Comparison of ENCODE assay signal across 11 cellular contexts in genomic region chr11:126083829-126084607, GRCh38. TPM values are rescaled to one million over a fixed set of nuclear protein-coding genes. Genes with fewer than 3 reads are reported as not detected.
DNase-seq lines count a peak whose midpoint lies in the region; ATAC-seq and TF ChIP-seq lines count a peak whose summit lies in the region.
"Had no signal": no experiment of that assay in that cellular context is flagged by ENCODE, and none has a peak within 500 bp of the region (broad histone marks: within the 10 kb centered on the region; RNA-seq: fewer than 3 reads in every experiment).

No MANE protein-coding gene starts in this region.

- H3K4me3 ChIP-seq in brain microvascular endothelial cell (ENCODE audit: low read depth, low read length) (no peak overlapping the region), gastrocnemius medialis (no peak overlapping the region)
- H3K4me3 ChIP-seq: ascending aorta had no signal

- peak overlapping the region; percentile 5; the same call in 1 of the 2 replicates for H3K27ac ChIP-seq in C4-2B
- no peak overlapping the region for H3K27ac ChIP-seq in brain microvascular endothelial cell
- H3K27ac ChIP-seq in gastrocnemius medialis = no peak overlapping the region
- H3K27ac ChIP-seq: ascending aorta had no signal

- TF ChIP-seq POLR2A in gastrocnemius medialis (IDR thresholded peaks at IDR 0.05) = no peak

- no peaks in the 10 kb centered on the region for H3K9me3 ChIP-seq in gastrocnemius medialis
- H3K9me3 ChIP-seq: ascending aorta had no signal

- in situ Hi-C loops in brain microvascular endothelial cell (cut with HindIII; ENCODE audit: low pct_ligation_motif_present, low sequenced_read_pairs) (no loop called here), gastrocnemius medialis (cut with MboI; ENCODE audit: low sequenced_read_pairs in 4 of 4) (no loop called here)

- H3K36me3 ChIP-seq in brain microvascular endothelial cell (replicated peaks) (no peaks in the 10 kb centered on the region), gastrocnemius medialis (no peaks in the 10 kb centered on the region)
- H3K36me3 ChIP-seq: ascending aorta had no signal

- peaks cover 26% of the 10 kb centered on the region for H3K4me1 Mint-ChIP-seq in activated CD4-positive, alpha-beta T cell treated with anti-CD3 and anti-CD28 coated beads for 36 hours

- DNase-seq in activated CD4-positive, alpha-beta T cell treated with anti-CD3 and anti-CD28 coated beads for 36 hours = peak; percentile 42
- DNase-seq in effector CD8-positive, alpha-beta T cell (lab: John Stamatoyannopoulos, UW) = peak; percentile 3
- DNase-seq in brain microvascular endothelial cell = no peak
- no peak for DNase-seq in gastrocnemius medialis
- DNase-seq in NCI-H146 treated with DMSO at 0.1 percent for 48 hours (lab: John Stamatoyannopoulos, UW; ENCODE audit: unreplicated experiment) = no peak
- DNase-seq: glutamatergic neuron, natural killer cell had no signal

- POLR2A ChIA-PET in activated CD4-positive, alpha-beta T cell treated with anti-CD3 and anti-CD28 coated beads for 36 hours (lab: Charles Lee) = interaction anchor here (1.1 to 1.2 kb wide), 2 partner anchors 22 to 134 kb away, joined by 3 to 5 read pairs; partner anchors contain the start of gene CDON

- H3K27ac Mint-ChIP-seq in activated CD4-positive, alpha-beta T cell treated with anti-CD3 and anti-CD28 coated beads for 36 hours = peak overlapping the region; percentile 87
- H3K27ac Mint-ChIP-seq: natural killer cell had no signal

- TF ChIP-seq CTCF in C4-2B (conservative IDR thresholded peaks at IDR 0.05) = no peak
- TF ChIP-seq CTCF in brain microvascular endothelial cell (IDR thresholded peaks at IDR 0.05; ENCODE audit: low read depth, low read length, missing control alignments) = no peak
- no peak for TF ChIP-seq CTCF in gastrocnemius medialis (IDR thresholded peaks at IDR 0.05 in 4 of 5, conservative IDR thresholded peaks at IDR 0.05 in 1 of 5)

- intact Hi-C loops in activated CD4-positive, alpha-beta T cell treated with anti-CD3 and anti-CD28 coated beads for 36 hours (cut with DNase I, micrococcal nuclease) = loop anchor here in 1 of 2 experiments (1.0 kb wide), 1 partner anchor 21 kb away; no protein-coding TSS in a partner anchor
- intact Hi-C loops in gastrocnemius medialis (cut with DNase I; ENCODE audit: low total_unique reads) = no loop called here

- peak; percentile 64 for ATAC-seq in HG03354 (IDR thresholded peaks at IDR 0.05; ENCODE audit: poor library complexity, severe bottlenecking, unreplicated experiment)
- ATAC-seq in activated CD4-positive, alpha-beta T cell treated with anti-CD3 and anti-CD28 coated beads for 36 hours = peak; percentile 93
- ATAC-seq in GM18861 (IDR thresholded peaks at IDR 0.05; ENCODE audit: unreplicated experiment) = no peak
- ATAC-seq in gastrocnemius medialis = no peak
- ATAC-seq: natural killer cell had no signal

- H3K9me3 Mint-ChIP-seq in activated CD4-positive, alpha-beta T cell treated with anti-CD3 and anti-CD28 coated beads for 36 hours (ENCODE audit: low read depth) = no peaks in the 10 kb centered on the region
- H3K9me3 Mint-ChIP-seq: natural killer cell had no signal

- peak overlapping the region; percentile 16 for H3K4me3 Mint-ChIP-seq in activated CD4-positive, alpha-beta T cell treated with anti-CD3 and anti-CD28 coated beads for 36 hours
- H3K4me3 Mint-ChIP-seq: natural killer cell had no signal

- no peaks in the 10 kb centered on the region for H3K36me3 Mint-ChIP-seq in activated CD4-positive, alpha-beta T cell treated with anti-CD3 and anti-CD28 coated beads for 36 hours (ENCODE audit: low read depth)
- H3K36me3 Mint-ChIP-seq: natural killer cell had no signal

- H3K27me3 Mint-ChIP-seq in activated CD4-positive, alpha-beta T cell treated with anti-CD3 and anti-CD28 coated beads for 36 hours = no peaks in the 10 kb centered on the region

- no peaks in the 10 kb centered on the region for H3K27me3 ChIP-seq in brain microvascular endothelial cell (replicated peaks)
- no peaks in the 10 kb centered on the region for H3K27me3 ChIP-seq in gastrocnemius medialis
- H3K27me3 ChIP-seq: ascending aorta had no signal

- H3K4me1 ChIP-seq in gastrocnemius medialis = peaks cover 11 to 18% of the 10 kb centered on the region in 2 donors

- CTCF ChIA-PET in activated CD4-positive, alpha-beta T cell treated with anti-CD3 and anti-CD28 coated beads for 36 hours (lab: Charles Lee) = interaction anchor here (0.7 to 1.3 kb wide), 3 partner anchors 8 to 22 kb away, joined by 4 to 5 read pairs (median 4); no protein-coding TSS in a partner anchor

RNA-seq across cellular contexts. Expression of gene CDON, which starts 21.4 kb away (rescaled TPM):
- 1 to 10 TPM; 1.8 to 3.2 TPM for total RNA-seq in activated CD4-positive, alpha-beta T cell treated with anti-CD3 and anti-CD28 coated beads for 36 hours
- total RNA-seq in gastrocnemius medialis = 1 to 10 TPM; 1.0 to 2.0 (median 1.8) TPM

Comparison
In these comparisons a context has a peak if more than half of its experiments do, and no peak if none do; other contexts are left out.
1. ATAC-seq: peak in HG03354 (single experiment) and activated CD4-positive, alpha-beta T cell treated with anti-CD3 and anti-CD28 coated beads for 36 hours (single experiment); none in GM18861 (single experiment) and gastrocnemius medialis (0 of 2).
2. DNase-seq: peak in activated CD4-positive, alpha-beta T cell treated with anti-CD3 and anti-CD28 coated beads for 36 hours (single experiment) and effector CD8-positive, alpha-beta T cell (single experiment); none in brain microvascular endothelial cell (single experiment), gastrocnemius medialis (0 of 2) and NCI-H146 treated with DMSO at 0.1 percent for 48 hours (single experiment).